ENCODE assay signal across 22 cellular contexts in the genomic region with DNA sequence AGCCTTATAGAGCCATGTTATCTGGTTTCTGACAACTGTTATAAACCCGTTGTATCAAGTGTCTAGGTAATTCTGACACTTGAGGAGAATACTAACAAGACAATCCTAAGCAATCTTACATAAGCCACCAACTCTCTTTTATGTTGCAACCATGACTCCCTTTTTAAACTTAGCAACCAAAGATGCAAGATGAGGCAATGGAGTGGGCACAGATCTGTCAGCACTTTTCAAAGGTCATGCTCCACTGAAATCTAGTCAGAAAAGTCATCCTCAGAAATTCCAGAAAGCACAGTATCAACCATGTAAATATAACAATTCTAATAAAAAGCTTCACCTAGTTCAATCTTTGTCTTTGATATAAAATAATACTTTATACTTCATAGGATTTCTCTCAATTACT.
DNase-seq lines count a peak whose midpoint lies in the region; ATAC-seq, FAIRE-seq and TF ChIP-seq lines count a peak whose summit lies in the region.
"Had no signal": no experiment of that assay in that cellular context is flagged by ENCODE, and none has a peak within 500 bp of the region (broad histone marks: within the 10 kb centered on the region; RNA-seq: fewer than 3 reads in every experiment).

No MANE protein-coding gene starts in this region.

- H3K9ac ChIP-seq in GM23248 (no peak overlapping the region), mesenchymal stem cell (ENCODE audit: low read length) (no peak overlapping the region)

- TF ChIP-seq CTCF in bronchial epithelial cell (IDR thresholded peaks at IDR 0.05; ENCODE audit: insufficient read depth, low read length, severe bottlenecking) (no peak), progenitor cell of endocrine pancreas (IDR thresholded peaks at IDR 0.05; ENCODE audit: unreplicated experiment) (no peak)

- peaks cover 4% of the 10 kb centered on the region for H3K4me1 Mint-ChIP-seq in progenitor cell of endocrine pancreas (ENCODE audit: low read depth)
- H3K4me1 Mint-ChIP-seq: activated CD4-positive, alpha-beta T cell treated with anti-CD3 and anti-CD28 coated beads, Interleukin-2, amount 10 ng/mL, durations not matched to agents 24 days and 14 days; activated naive CD4-positive, alpha-beta T cell treated with anti-CD3 and anti-CD28 coated beads, Interleukin-2, amount 50 U/mL, for 24 hours had no signal

- H4K91ac ChIP-seq in mesenchymal stem cell (ENCODE audit: low read length) = no peak overlapping the region

- H2BK5ac ChIP-seq in mesenchymal stem cell (ENCODE audit: low read depth, low read length, poor library complexity, severe bottlenecking) = no peak overlapping the region

- H2BK120ac ChIP-seq in mesenchymal stem cell (ENCODE audit: low read depth, low read length) = no peak overlapping the region

- H3K4me1 ChIP-seq in GM23248 (ENCODE audit: insufficient read depth) = peaks cover 9% of the 10 kb centered on the region
- no peaks in the 10 kb centered on the region for H3K4me1 ChIP-seq in mesenchymal stem cell (ENCODE audit: control insufficient read depth, insufficient read depth, low read depth, low read length)
- H3K4me1 ChIP-seq: gastrocnemius medialis had no signal

- H3K9me2 ChIP-seq in GM23248 (ENCODE audit: insufficient read depth) = no peaks in the 10 kb centered on the region

- no peak overlapping the region for H3K4me3 Mint-ChIP-seq in progenitor cell of endocrine pancreas (ENCODE audit: low read depth)
- H3K4me3 Mint-ChIP-seq: activated CD4-positive, alpha-beta T cell treated with anti-CD3 and anti-CD28 coated beads, Interleukin-2, amount 10 ng/mL, durations not matched to agents 24 days and 14 days; activated naive CD4-positive, alpha-beta T cell treated with anti-CD3 and anti-CD28 coated beads, Interleukin-2, amount 50 U/mL, for 24 hours had no signal

- H3K27me3 Mint-ChIP-seq in progenitor cell of endocrine pancreas = no peaks in the 10 kb centered on the region
- H3K27me3 Mint-ChIP-seq: activated CD4-positive, alpha-beta T cell treated with anti-CD3 and anti-CD28 coated beads, Interleukin-2, amount 10 ng/mL, durations not matched to agents 24 days and 14 days; activated naive CD4-positive, alpha-beta T cell treated with anti-CD3 and anti-CD28 coated beads, Interleukin-2, amount 50 U/mL, for 24 hours had no signal

- no peak overlapping the region for H4K8ac ChIP-seq in mesenchymal stem cell (ENCODE audit: low read length)

- H3K27ac ChIP-seq in GM23248 (no peak overlapping the region), mesenchymal stem cell (ENCODE audit: low read length, poor library complexity, severe bottlenecking) (no peak overlapping the region)
- H3K27ac ChIP-seq: brain microvascular endothelial cell, gastrocnemius medialis had no signal

- H2AK5ac ChIP-seq in mesenchymal stem cell (ENCODE audit: low read length, severe bottlenecking) = no peak overlapping the region

- no peak overlapping the region for H2BK12ac ChIP-seq in mesenchymal stem cell (ENCODE audit: low read length in 2 of 2)

- in situ Hi-C loops in GM23248 (cut with MboI) = no loop called here

- no peaks in the 10 kb centered on the region for H3K79me2 ChIP-seq in GM23248 (ENCODE audit: insufficient read depth)

- peak; percentile 68 for DNase-seq in GM23248
- DNase-seq in NCI-H460 (ENCODE audit: extremely low read depth, low read depth) = peak; percentile 12
- DNase-seq in bronchial epithelial cell (ENCODE audit: low read depth) = peak; percentile 70
- DNase-seq in mesenchymal stem cell = peak; percentile 36
- DNase-seq in progenitor cell of endocrine pancreas (ENCODE audit: low spot score, unreplicated experiment) = no peak
- no peak for DNase-seq in HCEC 1CT
- DNase-seq: activated CD4-positive, alpha-beta T cell treated with anti-CD3 and anti-CD28 coated beads, Interleukin-2, amount 10 ng/mL, durations not matched to agents 24 days and 14 days; activated T-cell treated with anti-CD3 and anti-CD28 coated beads for 4 hours; BE2C; brain microvascular endothelial cell; DMS79; effector memory CD4-positive, alpha-beta T cell; gastrocnemius medialis; KG1; NCI-H1930; NCI-H748 treated with DMSO at 0.1 percent for 48 hours; retina; substantia nigra; T-helper 9 cell had no signal

- H3K18ac ChIP-seq in mesenchymal stem cell (ENCODE audit: low read depth in 1 of 2, low read length in 2 of 2) = no peak overlapping the region

- H3K4me3 ChIP-seq in GM23248 = no peak overlapping the region
- no peak overlapping the region for H3K4me3 ChIP-seq in bronchial epithelial cell (ENCODE audit: low read depth, low read length)
- H3K4me3 ChIP-seq in mesenchymal stem cell (ENCODE audit: insufficient read depth in 1 of 2, low read depth in 1 of 2, low read length in 2 of 2) = no peak overlapping the region
- H3K4me3 ChIP-seq: gastrocnemius medialis had no signal

- H3K27ac Mint-ChIP-seq in progenitor cell of endocrine pancreas = no peak overlapping the region
- H3K27ac Mint-ChIP-seq: activated CD4-positive, alpha-beta T cell treated with anti-CD3 and anti-CD28 coated beads, Interleukin-2, amount 10 ng/mL, durations not matched to agents 24 days and 14 days; activated naive CD4-positive, alpha-beta T cell treated with anti-CD3 and anti-CD28 coated beads, Interleukin-2, amount 50 U/mL, for 24 hours had no signal

- H3K9me3 Mint-ChIP-seq in progenitor cell of endocrine pancreas (ENCODE audit: low read depth) = no peaks in the 10 kb centered on the region
- H3K9me3 Mint-ChIP-seq: activated CD4-positive, alpha-beta T cell treated with anti-CD3 and anti-CD28 coated beads, Interleukin-2, amount 10 ng/mL, durations not matched to agents 24 days and 14 days; activated naive CD4-positive, alpha-beta T cell treated with anti-CD3 and anti-CD28 coated beads, Interleukin-2, amount 50 U/mL, for 24 hours had no signal

- no peak for ATAC-seq in GM18868 (IDR thresholded peaks at IDR 0.05; ENCODE audit: unreplicated experiment)
- ATAC-seq in GM18873 (IDR thresholded peaks at IDR 0.05; ENCODE audit: low FRiP score, unreplicated experiment) = no peak
- ATAC-seq: gastrocnemius medialis had no signal

- H3K36me3 ChIP-seq in GM23248 (ENCODE audit: low read depth) (no peaks in the 10 kb centered on the region), bronchial epithelial cell (ENCODE audit: control insufficient read depth, insufficient read depth, low read length) (no peaks in the 10 kb centered on the region), mesenchymal stem cell (ENCODE audit: control insufficient read depth in 1 of 2, insufficient read depth in 2 of 2, low read depth in 1 of 2, low read length in 2 of 2) (no peaks in the 10 kb centered on the region)
- H3K36me3 ChIP-seq: BE2C, brain microvascular endothelial cell, gastrocnemius medialis had no signal

- no peak overlapping the region for H3K4me2 ChIP-seq in GM23248 (ENCODE audit: unreplicated experiment)
- no peak overlapping the region for H3K4me2 ChIP-seq in mesenchymal stem cell (ENCODE audit: low read length, poor library complexity, severe bottlenecking)

- H4K20me1 ChIP-seq in GM23248 (ENCODE audit: insufficient read depth) = no peaks in the 10 kb centered on the region

- no peak for FAIRE-seq in bronchial epithelial cell (lab: Jason Lieb, UNC)

- H3K4ac ChIP-seq in mesenchymal stem cell (ENCODE audit: low read depth in 1 of 2, low read length in 2 of 2) = no peak overlapping the region

- H3F3A ChIP-seq in GM23248 (ENCODE audit: insufficient read depth) = no peaks in the 10 kb centered on the region

- WGBS in GM23248 (ENCODE audit: low coverage in 1 of 2, low lambda C conversion rate in 2 of 2, missing lambda C conversion rate in 2 of 2), 2 experiments = 92% methylated on average over 1 of the region's 1 CpG
- 79% methylated on average over 1 of the region's 1 CpG for WGBS in mesenchymal stem cell

- H3K14ac ChIP-seq in mesenchymal stem cell (ENCODE audit: low read length in 2 of 2) = no peak overlapping the region

- no peaks in the 10 kb centered on the region for H3K79me1 ChIP-seq in mesenchymal stem cell (replicated peaks; ENCODE audit: low read length, poor library complexity, severe bottlenecking)

- H2AFZ ChIP-seq in GM23248 (no peak overlapping the region), mesenchymal stem cell (ENCODE audit: low read depth, low read length) (no peak overlapping the region)

- H3K9me3 ChIP-seq in GM23248 (ENCODE audit: low read depth) (no peaks in the 10 kb centered on the region), mesenchymal stem cell (ENCODE audit: control insufficient read depth, low read length) (no peaks in the 10 kb centered on the region)
- H3K9me3 ChIP-seq: BE2C, gastrocnemius medialis had no signal

- H3K23ac ChIP-seq in mesenchymal stem cell (ENCODE audit: low read length in 2 of 2) = no peak overlapping the region

- H2BK15ac ChIP-seq in mesenchymal stem cell (ENCODE audit: low read depth, poor library complexity, severe bottlenecking) = no peak overlapping the region

- no peaks in the 10 kb centered on the region for H3K36me3 Mint-ChIP-seq in progenitor cell of endocrine pancreas (ENCODE audit: insufficient read depth)
- H3K36me3 Mint-ChIP-seq: activated naive CD4-positive, alpha-beta T cell treated with anti-CD3 and anti-CD28 coated beads, Interleukin-2, amount 50 U/mL, for 24 hours had no signal

- no peaks in the 10 kb centered on the region for H3K27me3 ChIP-seq in GM23248 (replicated peaks; ENCODE audit: insufficient read depth)
- H3K27me3 ChIP-seq in bronchial epithelial cell (ENCODE audit: control insufficient read depth, insufficient read depth, low read length) = no peaks in the 10 kb centered on the region
- H3K27me3 ChIP-seq in mesenchymal stem cell (ENCODE audit: control insufficient read depth in 1 of 2, insufficient read depth in 1 of 2, low read length in 2 of 2) = no peaks in the 10 kb centered on the region
- H3K27me3 ChIP-seq: BE2C, brain microvascular endothelial cell, gastrocnemius medialis had no signal

Comparison
In these comparisons a context has a peak if more than half of its experiments do, and no peak if none do; other contexts are left out.
1. DNase-seq: peak in GM23248 (single experiment), NCI-H460 (single experiment), bronchial epithelial cell (single experiment) and mesenchymal stem cell (single experiment); none in progenitor cell of endocrine pancreas (single experiment) and HCEC 1CT (single experiment).